In genomic region chr19:12034610-12035009, GRCh38 we compare ENCODE assay signal across 1 cellular context.
TF ChIP-seq lines count a peak whose summit lies in the region.

No MANE protein-coding gene starts in this region.

TF ChIP-seq in K562, 482 proteins besides CTCF, POLR2A, EP300 and RAD21:
- TF ChIP-seq E2F8 (IDR thresholded peaks at IDR 0.05; ENCODE audit: low read depth, partially characterized antibody) (no peak), ZNF707 (CRISPR knock-in tag; conservative IDR thresholded peaks at IDR 0.05) (no peak), SP2 (IDR thresholded peaks at IDR 0.05; ENCODE audit: extremely low read depth, low read depth, low read length, poor library complexity, severe bottlenecking) (no peak), E2F6 (IDR thresholded peaks at IDR 0.05; ENCODE audit: borderline replicate concordance in 1 of 2, extremely low read depth in 1 of 2, insufficient read depth in 1 of 2, insufficient read length in 1 of 2, low read depth in 1 of 2, low read length in 1 of 2, poor library complexity in 1 of 2, severe bottlenecking in 1 of 2) (peak in 1 of 2 experiments; percentile 31), DEAF1 (CRISPR knock-in tag; IDR thresholded peaks at IDR 0.05) (no peak), PRDM10 (IDR thresholded peaks at IDR 0.05; ENCODE audit: partially characterized antibody) (no peak), ETS1 (conservative IDR thresholded peaks at IDR 0.05; ENCODE audit: control insufficient read depth, low read depth, low read length) (no peak)
